8 cellular contexts compared by ENCODE assay signal in the genomic region with DNA sequence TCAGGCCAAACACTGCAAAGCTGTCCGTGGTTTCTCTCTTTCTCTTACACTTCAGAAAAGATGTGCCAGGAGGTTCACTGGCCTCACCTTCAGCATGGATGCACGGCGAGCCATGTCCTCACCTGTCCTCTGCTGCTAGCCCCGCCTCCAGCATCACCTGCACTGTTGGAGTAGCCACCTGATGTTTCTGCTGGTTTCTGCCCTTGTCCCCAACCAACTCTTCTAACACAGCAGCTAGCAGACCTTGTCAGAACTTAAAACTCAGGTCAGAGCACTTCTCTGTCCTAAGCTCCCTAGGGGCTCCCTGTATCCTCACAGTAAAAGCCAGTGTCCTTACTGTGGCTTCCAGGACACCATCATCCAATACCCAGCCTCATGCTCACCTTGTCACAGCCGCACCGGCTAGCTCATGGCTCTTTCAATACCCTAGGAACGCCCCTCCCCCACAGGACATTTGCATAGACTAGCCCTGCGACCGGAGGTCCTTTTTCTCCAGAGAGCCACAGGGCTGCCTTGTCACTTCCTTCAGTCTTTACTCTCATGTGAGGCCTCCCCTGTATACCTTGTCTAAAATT. TPM values are rescaled to one million over a fixed set of nuclear protein-coding genes. Genes with fewer than 3 reads are reported as not detected.
A peak's percentile ranks its signal among the peaks of the same experiment; 100 is the strongest.
DNase-seq lines count a peak whose midpoint lies in the region; ATAC-seq, FAIRE-seq and TF ChIP-seq lines count a peak whose summit lies in the region.

No MANE protein-coding gene starts in this region.

- H3K79me2 ChIP-seq in K562 (ENCODE audit: control insufficient read depth, insufficient read depth, low read length) = no peaks in the 10 kb centered on the region

- H4K20me1 ChIP-seq in K562 (replicated peaks; ENCODE audit: control insufficient read depth, insufficient read depth, low read length) = no peaks in the 10 kb centered on the region; the same call in 1 of the 2 replicates

- CTCF ChIA-PET in K562 (lab: Yijun Ruan, JAX; ENCODE audit: low intra/inter-chr PET ratio) = no interaction called here

- BruUV-seq in K562 (replicated peaks; lab: Mats Ljungman, UMichigan) = no TSS peak

- H3K9ac ChIP-seq in K562 (ENCODE audit: insufficient read depth in 1 of 2, low read depth in 2 of 2, low read length in 2 of 2) = no peak overlapping the region

- in situ Hi-C loops in K562 (cut with MboI) (no loop called here), transverse colon (cut with MboI; ENCODE audit: low pct_ligation_motif_present in 1 of 4, low pct_unique_long_range_greater_than_20kb in 1 of 4, low sequenced_read_pairs in 3 of 4) (no loop called here)

- H3K4me3 ChIP-seq in K562 (no peak overlapping the region), transverse colon (no peak overlapping the region), ascending aorta (no peak overlapping the region)

- FAIRE-seq in K562 (lab: Jason Lieb, UNC) = no peak

- no peaks in the 10 kb centered on the region for H3K36me3 ChIP-seq in K562 (ENCODE audit: control insufficient read depth, insufficient read depth, low read length)
- no peaks in the 10 kb centered on the region for H3K36me3 ChIP-seq in transverse colon
- no peaks in the 10 kb centered on the region for H3K36me3 ChIP-seq in ascending aorta

- DNase-seq in COLO668 (lab: John Stamatoyannopoulos, UW; ENCODE audit: unreplicated experiment) (peak; percentile 4), K562 (ENCODE audit: extremely low read depth in 1 of 4, low spot score in 3 of 4) (peak in 1 of 4 experiments; percentile 46), transverse colon (peak; percentile 73), ascending aorta (ENCODE audit: low spot score in 2 of 2) (no peak), foreskin keratinocyte (no peak)

- 2% methylated on average over 9 of the region's 9 CpGs for WGBS in K562 (ENCODE audit: insufficient coverage, low coverage, missing lambda C conversion rate)
- 63 to 75% methylated on average over 4 to 9 of the region's 9 CpGs for WGBS in transverse colon (ENCODE audit: low coverage in 1 of 2), 2 donors

- no peak overlapping the region for H3K4me2 ChIP-seq in K562 (ENCODE audit: insufficient read depth, low read length)

- no peak for TF ChIP-seq POLR2A in K562 (conservative IDR thresholded peaks at IDR 0.05)
- no peak for TF ChIP-seq POLR2A in transverse colon (IDR thresholded peaks at IDR 0.05)

- H3K27ac ChIP-seq in K562 (ENCODE audit: extremely low read depth, low read depth, low read length) = no peak overlapping the region
- H3K27ac ChIP-seq in transverse colon = peak overlapping the region; percentile 43 to 59 (median 52)
- no peak overlapping the region for H3K27ac ChIP-seq in ascending aorta
- H3K27ac ChIP-seq in foreskin keratinocyte = no peak overlapping the region

- no peak for TF ChIP-seq RAD21 in K562 (CRISPR knock-in tag; conservative IDR thresholded peaks at IDR 0.05 in 1 of 2, IDR thresholded peaks at IDR 0.05 in 1 of 2)

- TF ChIP-seq EP300 in K562 (IDR thresholded peaks at IDR 0.05; ENCODE audit: low read length) (no peak), transverse colon (IDR thresholded peaks at IDR 0.05; ENCODE audit: low read depth) (no peak)

- TF ChIP-seq CTCF in K562 (IDR thresholded peaks at IDR 0.05 in 2 of 3, conservative IDR thresholded peaks at IDR 0.05 in 1 of 3; ENCODE audit: insufficient read depth in 2 of 3, low read depth in 1 of 3, low read length in 3 of 3) (no peak), transverse colon (IDR thresholded peaks at IDR 0.05) (no peak), ascending aorta (IDR thresholded peaks at IDR 0.05) (no peak), foreskin keratinocyte (conservative IDR thresholded peaks at IDR 0.05) (no peak)

- H3K4me1 ChIP-seq in K562 (replicated peaks in 1 of 2; ENCODE audit: control insufficient read depth in 2 of 2, insufficient read depth in 2 of 2, low read length in 2 of 2) (peaks cover 0 to 5% of the 10 kb centered on the region in 2 experiments; a peak in 1 of 5 replicates), transverse colon (peaks cover 0 to 20% (median 2%) of the 10 kb centered on the region in 4 donors), ascending aorta (no peaks in the 10 kb centered on the region), foreskin keratinocyte (no peaks in the 10 kb centered on the region)

- no peak overlapping the region for H2AFZ ChIP-seq in K562 (ENCODE audit: low read depth, low read length)

- H3K27me3 ChIP-seq in K562 (ENCODE audit: control insufficient read depth in 2 of 2, insufficient read depth in 2 of 2, low read length in 2 of 2) (peaks cover 66 to 74% of the 10 kb centered on the region in 2 experiments), transverse colon (no peaks in the 10 kb centered on the region), ascending aorta (no peaks in the 10 kb centered on the region), foreskin keratinocyte (peaks cover 76% of the 10 kb centered on the region)

- intact Hi-C loops in K562 (cut with micrococcal nuclease) (no loop called here), transverse colon (cut with DNase I; ENCODE audit: low total_unique reads) (no loop called here), ascending aorta (cut with DNase I) (no loop called here)

- peak; percentile 67 for ATAC-seq in GM19438 (IDR thresholded peaks at IDR 0.05; ENCODE audit: low read depth, unreplicated experiment)
- peak; percentile 64 for ATAC-seq in HG03378 (IDR thresholded peaks at IDR 0.05; ENCODE audit: unreplicated experiment)
- peak; percentile 73 for ATAC-seq in K562
- no peak for ATAC-seq in activated CD4-positive, CD25-positive, alpha-beta regulatory T cell treated with anti-CD3 and anti-CD28 coated beads, Interleukin-2, amount 50 U/mL, for 24 hours
- ATAC-seq in foreskin keratinocyte = no peak

- H3K9me1 ChIP-seq in K562 (ENCODE audit: control insufficient read depth, insufficient read depth, low read length) = no peaks in the 10 kb centered on the region

- H3K9me3 ChIP-seq in K562 (replicated peaks; ENCODE audit: control insufficient read depth, insufficient read depth, low read depth, low read length) (no peaks in the 10 kb centered on the region), transverse colon (no peaks in the 10 kb centered on the region), ascending aorta (no peaks in the 10 kb centered on the region)

- POLR2A ChIA-PET in K562 (lab: Yijun Ruan, JAX) = interaction anchor here (0.8 to 1.7 kb wide), 2 partner anchors 10 to 11 kb away, joined by 4 to 5 read pairs; no protein-coding TSS in a partner anchor

TF ChIP-seq in K562, 482 proteins besides CTCF, POLR2A, EP300 and RAD21:
- TF ChIP-seq ZNF766 (CRISPR knock-in tag; conservative IDR thresholded peaks at IDR 0.05) = no peak
- peak; percentile 39; the same call in 1 of the 2 replicates for TF ChIP-seq ETV1 (tag; conservative IDR thresholded peaks at IDR 0.05; ENCODE audit: low read depth)
- TF ChIP-seq MEIS2 (IDR thresholded peaks at IDR 0.05; ENCODE audit: partially characterized antibody) = peak; percentile 10

RNA-seq across cellular contexts. Expression of gene PALD1, which starts 15.2 kb away (rescaled TPM):
- total RNA-seq in K562 (2011; cell fraction: chromatin; rRNA removed; ENCODE audit: low replicate concordance) = 0.14 and 0.72 TPM in 2 replicates
- total RNA-seq in K562 (2011; cell fraction: nucleolus; rRNA removed) = 0.26 and 0.67 TPM in 2 replicates
- 0.15 and 0.29 TPM in 2 replicates for total RNA-seq in K562 (2011; cell fraction: nucleoplasm; rRNA removed)
- total RNA-seq in K562 (2014; rRNA removed) (0.09 and 0.16 TPM in 2 replicates), K562 (2014; rRNA removed; fragmentation: Illumina TruSeq; extraction: Trizol) (0.03 and 0.07 TPM in 2 replicates), K562 (2015; rRNA removed; fragmentation: Illumina TruSeq; extraction: Trizol) (0.04 and 0.07 TPM in 2 replicates), K562 (2021) (0.27 and 0.29 TPM in 2 replicates), transverse colon (1 to 10 TPM; 1.4 to 5.2 (median 4.0) TPM), ascending aorta (21.7 TPM), foreskin keratinocyte (0.04 and 0.07 TPM in 2 replicates)
- polyA plus RNA-seq in K562 (2011; rRNA removed) (0.13 and 0.26 TPM in 2 replicates), K562 (2014; fragmentation: Illumina TruSeq; extraction: Trizol) (0.03 and 0.15 TPM in 2 replicates), K562 (2014; fragmentation: Nextera tagmentation; extraction: Ambion mirVana) (not detected), K562 (2014; rRNA removed) (0.13 and 0.15 TPM in 2 replicates), foreskin keratinocyte (0.03 TPM in 1 of 2 replicates, not detected in the other)
- polyA plus RNA-seq in K562 (2011; cell fraction: cytosol; rRNA removed) = 0.18 and 0.25 TPM in 2 replicates
- 0.53 and 0.81 TPM in 2 replicates for polyA plus RNA-seq in K562 (2011; cell fraction: nucleus; rRNA removed)
- 0.08 and 0.11 TPM in 2 replicates for polyA plus RNA-seq in K562 (2012)
- polyA minus RNA-seq in K562 (2011; rRNA and poly(A)+ RNA removed) = 0.15 and 0.25 TPM in 2 replicates
- 0.19 TPM in 1 of 2 replicates, not detected in the other for polyA minus RNA-seq in K562 (2011; cell fraction: cytosol; rRNA and poly(A)+ RNA removed)
- polyA minus RNA-seq in K562 (2011; cell fraction: nucleus; rRNA and poly(A)+ RNA removed) = under 0.01 and 0.44 TPM in 2 replicates

RNA-seq across cellular contexts. Expression of gene NODAL, which starts 52.3 kb away (rescaled TPM):
- not detected in 2 replicates for total RNA-seq in K562 (2011; cell fraction: chromatin; rRNA removed; ENCODE audit: low replicate concordance)
- total RNA-seq in K562 (2011; cell fraction: nucleolus; rRNA removed) = not detected in 2 replicates
- not detected in 2 replicates for total RNA-seq in K562 (2011; cell fraction: nucleoplasm; rRNA removed)
- not detected in 2 replicates for total RNA-seq in K562 (2014; rRNA removed)
- total RNA-seq in K562 (2014; rRNA removed; fragmentation: Illumina TruSeq; extraction: Trizol) = not detected in 2 replicates
- not detected in 2 replicates for total RNA-seq in K562 (2015; rRNA removed; fragmentation: Illumina TruSeq; extraction: Trizol)
- total RNA-seq in K562 (2021) = not detected in 2 replicates
- polyA plus RNA-seq in K562 (2011; rRNA removed) = not detected in 2 replicates
- not detected in 2 replicates for polyA plus RNA-seq in K562 (2011; cell fraction: cytosol; rRNA removed)
- polyA plus RNA-seq in K562 (2011; cell fraction: nucleus; rRNA removed) = not detected in 2 replicates
- polyA plus RNA-seq in K562 (2012) = not detected in 2 replicates
- polyA plus RNA-seq in K562 (2014; fragmentation: Illumina TruSeq; extraction: Trizol) = not detected in 2 replicates
- polyA plus RNA-seq in K562 (2014; fragmentation: Nextera tagmentation; extraction: Ambion mirVana) = not detected
- polyA plus RNA-seq in K562 (2014; rRNA removed) = not detected in 2 replicates
- not detected in 2 replicates for polyA minus RNA-seq in K562 (2011; rRNA and poly(A)+ RNA removed)
- not detected in 2 replicates for polyA minus RNA-seq in K562 (2011; cell fraction: cytosol; rRNA and poly(A)+ RNA removed)
- not detected in 2 replicates for polyA minus RNA-seq in K562 (2011; cell fraction: nucleus; rRNA and poly(A)+ RNA removed)
- total RNA-seq in transverse colon = not detected
- total RNA-seq in ascending aorta = not detected
- total RNA-seq in foreskin keratinocyte = 0.14 TPM in 2 replicates
- 0.12 and 0.29 TPM in 2 replicates for polyA plus RNA-seq in foreskin keratinocyte

Comparison
In these comparisons a context has a peak if more than half of its experiments do, and no peak if none do; other contexts are left out.
1. DNase-seq: peak in COLO668 (single experiment) and transverse colon (single experiment); none in ascending aorta (0 of 2) and foreskin keratinocyte (0 of 2).
2. ATAC-seq: peak in GM19438 (single experiment), HG03378 (single experiment) and K562 (single experiment); none in activated CD4-positive, CD25-positive, alpha-beta regulatory T cell treated with anti-CD3 and anti-CD28 coated beads, Interleukin-2, amount 50 U/mL, for 24 hours (0 of 2) and foreskin keratinocyte (single experiment).
3. H3K27ac ChIP-seq: peak in transverse colon (4 of 4); none in K562 (single experiment), ascending aorta (0 of 2) and foreskin keratinocyte (single experiment).